In genomic region chr4:169593050-169593449, GRCh38 we compare ENCODE assay signal across 27 cellular contexts.
"Had no signal": no experiment of that assay in that cellular context is flagged by ENCODE, and none has a peak within 500 bp of the region (broad histone marks: within the 10 kb centered on the region; RNA-seq: fewer than 3 reads in every experiment).

No MANE protein-coding gene starts in this region.

- DNase-seq: dermis blood vessel endothelial cell; effector memory CD4-positive, alpha-beta T cell; foreskin keratinocyte; heart left ventricle; left cardiac atrium; left ventricle myocardium superior; mesenchymal stem cell; midbrain; naive thymus-derived CD8-positive, alpha-beta T cell; right lobe of liver; small intestine; stimulated activated CD4-positive, alpha-beta T cell treated with anti-CD3 and anti-CD28 coated beads, Interleukin-15, amount 100 ng/mL, for 24 hours; stimulated activated CD4-positive, alpha-beta T cell treated with anti-CD3 and anti-CD28 coated beads, Interleukin-2, amount 100 ng/mL, for 48 hours; stimulated activated naive CD4-positive, alpha-beta T cell; stimulated activated naive CD8-positive, alpha-beta T cell treated with anti-CD3 and anti-CD28 coated beads, Interleukin-15, amount 100 ng/mL, for 72 hours; thyroid gland; trophoblast cell had no signal

- H3K4me1 Mint-ChIP-seq: naive thymus-derived CD8-positive, alpha-beta T cell; neural crest cell; stimulated activated naive CD8-positive, alpha-beta T cell treated with anti-CD3 and anti-CD28 coated beads, Interleukin-15, amount 100 ng/mL, for 72 hours had no signal

- H3K27me3 ChIP-seq: foreskin keratinocyte, gastroesophageal sphincter, heart left ventricle, hepatocyte, neutrophil, right lobe of liver, thyroid gland had no signal

- H3K4me3 ChIP-seq: coronary artery, gastroesophageal sphincter, heart left ventricle, hepatocyte, lung, right lobe of liver, thyroid gland had no signal

- H3K27me3 Mint-ChIP-seq: naive thymus-derived CD8-positive, alpha-beta T cell; progenitor cell of endocrine pancreas; stimulated activated naive CD8-positive, alpha-beta T cell treated with anti-CD3 and anti-CD28 coated beads, Interleukin-15, amount 100 ng/mL, for 72 hours had no signal

- H3K9me3 ChIP-seq: gastroesophageal sphincter, heart left ventricle, neutrophil, right lobe of liver, thyroid gland had no signal

- H3K4me3 Mint-ChIP-seq: naive thymus-derived CD8-positive, alpha-beta T cell; neural crest cell; stimulated activated naive CD8-positive, alpha-beta T cell treated with anti-CD3 and anti-CD28 coated beads, Interleukin-15, amount 100 ng/mL, for 72 hours had no signal

- ATAC-seq: esophagus mucosa; foreskin keratinocyte; gastroesophageal sphincter; heart left ventricle; left cardiac atrium; left ventricle myocardium superior; naive thymus-derived CD8-positive, alpha-beta T cell; right lobe of liver; stimulated activated naive CD8-positive, alpha-beta T cell treated with anti-CD3 and anti-CD28 coated beads, Interleukin-15, amount 100 ng/mL, for 72 hours had no signal

- H3K27ac ChIP-seq: coronary artery, epithelial cell of prostate, foreskin keratinocyte, gastroesophageal sphincter, heart left ventricle, hepatocyte, neutrophil, parathyroid adenoma, right lobe of liver, thyroid gland had no signal

- H3K4me1 ChIP-seq: foreskin keratinocyte, gastroesophageal sphincter, parathyroid adenoma, right lobe of liver, thyroid gland had no signal

- H3K9ac ChIP-seq: parathyroid adenoma had no signal

- H3K27ac Mint-ChIP-seq: naive thymus-derived CD8-positive, alpha-beta T cell; progenitor cell of endocrine pancreas; stimulated activated naive CD8-positive, alpha-beta T cell treated with anti-CD3 and anti-CD28 coated beads, Interleukin-15, amount 100 ng/mL, for 72 hours had no signal

- H3K9me3 Mint-ChIP-seq: naive thymus-derived CD8-positive, alpha-beta T cell; neural crest cell; stimulated activated naive CD8-positive, alpha-beta T cell treated with anti-CD3 and anti-CD28 coated beads, Interleukin-15, amount 100 ng/mL, for 72 hours had no signal
